8 cellular contexts compared by ENCODE assay signal in genomic region chr2:178480227-178481181, GRCh38.
DNase-seq lines count a peak whose midpoint lies in the region; ATAC-seq and TF ChIP-seq lines count a peak whose summit lies in the region.

Gene PLEKHA3 (plus strand): TSS chr2:178480457. CDS start chr2:178480870, 413 bp downstream.

- DNase-seq in NCI-H2171 treated with DMSO at 0.1 percent for 48 hours (lab: John Stamatoyannopoulos, UW), result peak; percentile 67
- DNase-seq in T47D (ENCODE audit: low read depth in 1 of 2, low spot score in 1 of 2), result peak; percentile 80 to 90

- peaks cover 41% of the 10 kb centered on the region for H3K4me1 ChIP-seq in ACC112 (ENCODE audit: control insufficient read depth, insufficient read depth, low read length, unreplicated experiment)
- peaks cover 23% of the 10 kb centered on the region for H3K4me1 ChIP-seq in iPS-20b (ENCODE audit: insufficient read depth, low read length)

- H3K9me3 ChIP-seq in iPS-20b (ENCODE audit: insufficient read depth, low read depth, low read length), result no peaks in the 10 kb centered on the region

- peak within 1 kb of the TSS; percentile 79; the same call in 1 of the 2 replicates for H3K9ac ChIP-seq in iPS-20b (ENCODE audit: low read depth, low read length)

- H3K27ac ChIP-seq in ACC112 (ENCODE audit: low read depth, low read length), result peak within 1 kb of the TSS; percentile 75
- peak within 1 kb of the TSS; percentile 87 for H3K27ac ChIP-seq in VCaP
- H3K27ac ChIP-seq in iPS-20b (ENCODE audit: low read length), result no peak within 1 kb of the TSS
- H3K27ac ChIP-seq in skin epidermis, result peak within 1 kb of the TSS; percentile 66 to 96 (median 90)

- in situ Hi-C loops in T47D (cut with HindIII; ENCODE audit: low pct_unique_long_range_greater_than_20kb, low sequenced_read_pairs), result no loop called here

- H2AFZ ChIP-seq in ACC112 (ENCODE audit: low read length, unreplicated experiment), result peak within 1 kb of the TSS; percentile 82

- peak within 1 kb of the TSS; percentile 89 for H3K4me3 ChIP-seq in ACC112 (ENCODE audit: low read depth, low read length)
- H3K4me3 ChIP-seq in iPS-20b (ENCODE audit: low read length), result peak within 1 kb of the TSS; percentile 99
- peak within 1 kb of the TSS; percentile 61 to 96 (median 88) for H3K4me3 ChIP-seq in skin epidermis

- no peak for TF ChIP-seq CTCF in VCaP (conservative IDR thresholded peaks at IDR 0.05)

- H3K79me2 ChIP-seq in ACC112 (ENCODE audit: control insufficient read depth, insufficient read depth, low read length, unreplicated experiment), result peaks cover 55% of the 10 kb centered on the region

- ATAC-seq in GM18867 (IDR thresholded peaks at IDR 0.05; ENCODE audit: unreplicated experiment), result peak; percentile 70
- peak; percentile 53 for ATAC-seq in HG03097 (IDR thresholded peaks at IDR 0.05; ENCODE audit: low FRiP score, unreplicated experiment)

- H3K27me3 ChIP-seq in ACC112 (ENCODE audit: insufficient read depth, low read length) (no peaks in the 10 kb centered on the region), iPS-20b (ENCODE audit: insufficient read depth, low read length) (peaks cover 8% of the 10 kb centered on the region; the same call in 1 of the 2 replicates)

- H3K36me3 ChIP-seq in ACC112 (ENCODE audit: insufficient read depth, low read length) (no peaks in the 10 kb centered on the region), iPS-20b (ENCODE audit: insufficient read depth, low read depth, low read length) (no peaks in the 10 kb centered on the region)
